In genomic region chr15:58165661-58166060, GRCh38 we compare ENCODE assay signal across 20 cellular contexts. TPM values are rescaled to one million over a fixed set of nuclear protein-coding genes. Genes with fewer than 3 reads are reported as not detected.
DNase-seq lines count a peak whose midpoint lies in the region; ATAC-seq, FAIRE-seq and TF ChIP-seq lines count a peak whose summit lies in the region.
"Had no signal": no experiment of that assay in that cellular context is flagged by ENCODE, and none has a peak within 500 bp of the region (broad histone marks: within the 10 kb centered on the region; RNA-seq: fewer than 3 reads in every experiment).

No MANE protein-coding gene starts in this region.

- ATAC-seq in K562 (peak; percentile 71), HG03442 (IDR thresholded peaks at IDR 0.05; ENCODE audit: unreplicated experiment) (no peak), GM21737 (IDR thresholded peaks at IDR 0.05; ENCODE audit: unreplicated experiment) (no peak)
- ATAC-seq: activated CD8-positive, alpha-beta T cell treated with anti-CD3 and anti-CD28 coated beads, Interleukin-2, amount 10 ng/mL, durations not matched to agents 7 days and 5 days; stimulated activated memory B cell treated with anti-CD40 and anti-IgM and Interleukin-4, amounts not matched to agents 10 μg/mL and 1 μg/mL and 100 μg/mL, for 72 hours had no signal

- no peaks in the 10 kb centered on the region for H3K9me3 ChIP-seq in breast epithelium
- no peaks in the 10 kb centered on the region for H3K9me3 ChIP-seq in K562 (replicated peaks; ENCODE audit: control insufficient read depth, insufficient read depth, low read depth, low read length)
- H3K9me3 ChIP-seq in hepatocyte (ENCODE audit: low read depth) = no peaks in the 10 kb centered on the region
- H3K9me3 ChIP-seq in testis = no peaks in the 10 kb centered on the region
- H3K9me3 ChIP-seq: colonic mucosa had no signal

- H2AFZ ChIP-seq in K562 (ENCODE audit: low read depth, low read length) (no peak overlapping the region), hepatocyte (no peak overlapping the region)
- H2AFZ ChIP-seq: parathyroid adenoma had no signal

- H3K4me1 ChIP-seq in breast epithelium = no peaks in the 10 kb centered on the region
- H3K4me1 ChIP-seq in K562 (replicated peaks in 1 of 2; ENCODE audit: control insufficient read depth in 2 of 2, insufficient read depth in 2 of 2, low read length in 2 of 2) = peaks cover 4 to 27% of the 10 kb centered on the region in 2 experiments; a peak in 4 of 5 replicates
- no peaks in the 10 kb centered on the region for H3K4me1 ChIP-seq in hepatocyte (ENCODE audit: insufficient read depth)
- no peaks in the 10 kb centered on the region for H3K4me1 ChIP-seq in testis
- H3K4me1 ChIP-seq: colonic mucosa, parathyroid adenoma had no signal

- no peak overlapping the region for H3K4me3 Mint-ChIP-seq in MCF 10A (ENCODE audit: unreplicated experiment)
- H3K4me3 Mint-ChIP-seq: activated CD8-positive, alpha-beta T cell treated with anti-CD3 and anti-CD28 coated beads, Interleukin-2, amount 10 ng/mL, durations not matched to agents 7 days and 5 days; stimulated activated memory B cell treated with anti-CD40 and anti-IgM and Interleukin-4, amounts not matched to agents 10 μg/mL and 1 μg/mL and 100 μg/mL, for 72 hours had no signal

- no peak for TF ChIP-seq RAD21 in K562 (CRISPR knock-in tag; conservative IDR thresholded peaks at IDR 0.05 in 1 of 2, IDR thresholded peaks at IDR 0.05 in 1 of 2)

- no peak overlapping the region for H3K9ac ChIP-seq in K562 (ENCODE audit: insufficient read depth in 1 of 2, low read depth in 2 of 2, low read length in 2 of 2)
- H3K9ac ChIP-seq: parathyroid adenoma had no signal

- H3K36me3 Mint-ChIP-seq in MCF 10A (ENCODE audit: insufficient read depth, unreplicated experiment) = no peaks in the 10 kb centered on the region
- H3K36me3 Mint-ChIP-seq: stimulated activated memory B cell treated with anti-CD40 and anti-IgM and Interleukin-4, amounts not matched to agents 10 μg/mL and 1 μg/mL and 100 μg/mL, for 72 hours had no signal

- TF ChIP-seq CTCF in MCF 10A (IDR thresholded peaks at IDR 0.05; ENCODE audit: unreplicated experiment) (no peak), breast epithelium (IDR thresholded peaks at IDR 0.05) (no peak), K562 (IDR thresholded peaks at IDR 0.05 in 2 of 3, conservative IDR thresholded peaks at IDR 0.05 in 1 of 3; ENCODE audit: insufficient read depth in 2 of 3, low read depth in 1 of 3, low read length in 3 of 3) (no peak), hepatocyte (IDR thresholded peaks at IDR 0.05; ENCODE audit: poor library complexity) (no peak), testis (IDR thresholded peaks at IDR 0.05) (no peak)

- DNase-seq in MCF 10A (ENCODE audit: unreplicated experiment) = peak; percentile 24
- no peak for DNase-seq in breast epithelium (ENCODE audit: low spot score in 2 of 2)
- peak in 2 of 4 experiments; percentile 48 to 75 for DNase-seq in K562 (ENCODE audit: extremely low read depth in 1 of 4, low spot score in 3 of 4)
- peak; percentile 61 for DNase-seq in hepatocyte (ENCODE audit: low spot score)
- peak; percentile 93 for DNase-seq in testis
- DNase-seq in globus pallidus (ENCODE audit: low spot score) = no peak
- DNase-seq: activated CD8-positive, alpha-beta T cell treated with anti-CD3 and anti-CD28 coated beads, Interleukin-2, amount 10 ng/mL, durations not matched to agents 7 days and 5 days; activated naive CD4-positive, alpha-beta T cell; colonic mucosa; HCEC 1CT; stimulated activated CD4-positive, alpha-beta T cell treated with anti-CD3 and anti-CD28 coated beads, Interleukin-2, amount 100 ng/mL, for 48 hours; T1000 had no signal

- H3K79me2 ChIP-seq in K562 (ENCODE audit: control insufficient read depth, insufficient read depth, low read length) = no peaks in the 10 kb centered on the region
- no peaks in the 10 kb centered on the region for H3K79me2 ChIP-seq in hepatocyte
- H3K79me2 ChIP-seq: parathyroid adenoma had no signal

- peak; percentile 82 for FAIRE-seq in K562 (lab: Jason Lieb, UNC)

- CTCF ChIA-PET in MCF 10A (lab: Yijun Ruan, JAX) = interaction anchor here (1.8 to 3.1 kb wide), 2 partner anchors 17 to 88 kb away, joined by 4 to 13 read pairs; no protein-coding TSS in a partner anchor
- CTCF ChIA-PET in K562 (lab: Yijun Ruan, JAX; ENCODE audit: low intra/inter-chr PET ratio) = no interaction called here

- H3K4me2 ChIP-seq in K562 (ENCODE audit: insufficient read depth, low read length) = no peak overlapping the region
- no peak overlapping the region for H3K4me2 ChIP-seq in hepatocyte

- no peak for TF ChIP-seq POLR2A in breast epithelium (IDR thresholded peaks at IDR 0.05)
- no peak for TF ChIP-seq POLR2A in K562 (conservative IDR thresholded peaks at IDR 0.05)
- TF ChIP-seq POLR2A in testis (IDR thresholded peaks at IDR 0.05) = no peak

- no peak overlapping the region for H3K27ac ChIP-seq in breast epithelium
- no peak overlapping the region for H3K27ac ChIP-seq in K562 (ENCODE audit: extremely low read depth, low read depth, low read length)
- no peak overlapping the region for H3K27ac ChIP-seq in hepatocyte
- H3K27ac ChIP-seq in testis = no peak overlapping the region
- H3K27ac ChIP-seq: colonic mucosa, parathyroid adenoma had no signal

- H3K27me3 Mint-ChIP-seq in MCF 10A (ENCODE audit: insufficient read depth, unreplicated experiment) = peaks cover 23% of the 10 kb centered on the region

- peaks cover 4% of the 10 kb centered on the region for H3K4me1 Mint-ChIP-seq in MCF 10A (ENCODE audit: insufficient read depth, unreplicated experiment)
- H3K4me1 Mint-ChIP-seq: stimulated activated memory B cell treated with anti-CD40 and anti-IgM and Interleukin-4, amounts not matched to agents 10 μg/mL and 1 μg/mL and 100 μg/mL, for 72 hours had no signal

- no peak overlapping the region for H3K27ac Mint-ChIP-seq in MCF 10A (ENCODE audit: low read depth, unreplicated experiment)
- H3K27ac Mint-ChIP-seq: activated CD8-positive, alpha-beta T cell treated with anti-CD3 and anti-CD28 coated beads, Interleukin-2, amount 10 ng/mL, durations not matched to agents 7 days and 5 days; stimulated activated memory B cell treated with anti-CD40 and anti-IgM and Interleukin-4, amounts not matched to agents 10 μg/mL and 1 μg/mL and 100 μg/mL, for 72 hours had no signal

- H3K36me3 ChIP-seq in breast epithelium (no peaks in the 10 kb centered on the region), K562 (ENCODE audit: control insufficient read depth, insufficient read depth, low read length) (no peaks in the 10 kb centered on the region), hepatocyte (replicated peaks; ENCODE audit: insufficient read depth, low read depth) (no peaks in the 10 kb centered on the region), testis (ENCODE audit: low read depth, missing control alignments) (no peaks in the 10 kb centered on the region)
- H3K36me3 ChIP-seq: colonic mucosa had no signal

- BruUV-seq in MCF 10A (replicated peaks; lab: Mats Ljungman, UMichigan) (no TSS peak), K562 (replicated peaks; lab: Mats Ljungman, UMichigan) (no TSS peak)

- no peaks in the 10 kb centered on the region for H3K27me3 ChIP-seq in breast epithelium
- H3K27me3 ChIP-seq in K562 (ENCODE audit: control insufficient read depth in 2 of 2, insufficient read depth in 2 of 2, low read length in 2 of 2) = no peaks in the 10 kb centered on the region
- no peaks in the 10 kb centered on the region for H3K27me3 ChIP-seq in hepatocyte
- no peaks in the 10 kb centered on the region for H3K27me3 ChIP-seq in testis
- H3K27me3 ChIP-seq: colonic mucosa had no signal

- no peak overlapping the region for H3K4me3 ChIP-seq in breast epithelium
- no peak overlapping the region for H3K4me3 ChIP-seq in K562
- no peak overlapping the region for H3K4me3 ChIP-seq in hepatocyte
- no peak overlapping the region for H3K4me3 ChIP-seq in testis
- H3K4me3 ChIP-seq: colonic mucosa had no signal

- 0 out of 2 replicates have a peak, but pooled peaks have one; percentile 28 for TF ChIP-seq EP300 in K562 (IDR thresholded peaks at IDR 0.05; ENCODE audit: low read length)

- no peaks in the 10 kb centered on the region for H3K9me2 ChIP-seq in hepatocyte (replicated peaks; ENCODE audit: insufficient read depth)

- no peaks in the 10 kb centered on the region for H3K9me1 ChIP-seq in K562 (ENCODE audit: control insufficient read depth, insufficient read depth, low read length)

- H4K20me1 ChIP-seq in K562 (replicated peaks; ENCODE audit: control insufficient read depth, insufficient read depth, low read length) = no peaks in the 10 kb centered on the region
- H4K20me1 ChIP-seq in hepatocyte (ENCODE audit: insufficient read depth, poor library complexity, severe bottlenecking) = no peaks in the 10 kb centered on the region

- in situ Hi-C loops in K562 (cut with MboI) = no loop called here

- intact Hi-C loops in MCF 10A (cut with micrococcal nuclease) = no loop called here
- intact Hi-C loops in breast epithelium (cut with DNase I; ENCODE audit: low total_unique reads) = no loop called here
- intact Hi-C loops in K562 (cut with micrococcal nuclease) = no loop called here
- intact Hi-C loops in testis (cut with DNase I; ENCODE audit: low total_unique reads) = no loop called here

- POLR2A ChIA-PET in MCF 10A (lab: Yijun Ruan, JAX) = no interaction called here
- POLR2A ChIA-PET in K562 (lab: Yijun Ruan, JAX) = interaction anchor here (1.6 kb wide), 1 partner anchor 8 kb away, joined by 4 read pairs; no protein-coding TSS in a partner anchor

- no peaks in the 10 kb centered on the region for H3K9me3 Mint-ChIP-seq in MCF 10A (ENCODE audit: unreplicated experiment)
- H3K9me3 Mint-ChIP-seq: stimulated activated memory B cell treated with anti-CD40 and anti-IgM and Interleukin-4, amounts not matched to agents 10 μg/mL and 1 μg/mL and 100 μg/mL, for 72 hours had no signal

RNA-seq across cellular contexts. Expression of gene AQP9, which starts 27.5 kb away (rescaled TPM):
- total RNA-seq in MCF 10A (2022) (0.09 TPM in 1 of 2 replicates, not detected in the other), breast epithelium (1 to 10 TPM; 1.3 to 6.9 (median 1.8) TPM), K562 (2014; rRNA removed) (0.05 TPM in 1 of 2 replicates, not detected in the other), K562 (2014; rRNA removed; fragmentation: Illumina TruSeq; extraction: Trizol) (0.06 TPM in 1 of 2 replicates, not detected in the other), K562 (2015; rRNA removed; fragmentation: Illumina TruSeq; extraction: Trizol) (0.07 TPM in 1 of 2 replicates, not detected in the other), K562 (2021) (0.09 TPM in 1 of 2 replicates, not detected in the other), hepatocyte (0.36 and 0.57 TPM in 2 replicates), testis (under 1 TPM in 1 of 2 donors, not detected in 1; 0.16 TPM)
- 0.32 and 0.81 TPM in 2 replicates for total RNA-seq in K562 (2011; cell fraction: chromatin; rRNA removed; ENCODE audit: low replicate concordance)
- total RNA-seq in K562 (2011; cell fraction: nucleolus; rRNA removed) = 0.17 and 0.39 TPM in 2 replicates
- 0.29 TPM in 1 of 2 replicates, not detected in the other for total RNA-seq in K562 (2011; cell fraction: nucleoplasm; rRNA removed)
- polyA plus RNA-seq in K562 (2011; rRNA removed) (0.04 and 0.07 TPM in 2 replicates), K562 (2014; fragmentation: Illumina TruSeq; extraction: Trizol) (not detected in 2 replicates), K562 (2014; fragmentation: Nextera tagmentation; extraction: Ambion mirVana) (under 1 TPM in 1 of 2 experiments, not detected in 1; 0.08 TPM), K562 (2014; rRNA removed) (0.33 TPM in 1 of 2 replicates, not detected in the other), hepatocyte (0.05 and 0.60 TPM in 2 replicates), testis (ENCODE audit: insufficient read depth, low read depth, low replicate concordance) (3.1 TPM)
- 0.04 TPM in 1 of 2 replicates, not detected in the other for polyA plus RNA-seq in K562 (2011; cell fraction: cytosol; rRNA removed)
- polyA plus RNA-seq in K562 (2011; cell fraction: nucleus; rRNA removed) = 0.20 and 0.31 TPM in 2 replicates
- polyA plus RNA-seq in K562 (2012) = 0.08 and 0.53 TPM in 2 replicates
- polyA minus RNA-seq in K562 (2011; rRNA and poly(A)+ RNA removed) = 0.12 TPM in 1 of 2 replicates, not detected in the other
- not detected in 2 replicates for polyA minus RNA-seq in K562 (2011; cell fraction: cytosol; rRNA and poly(A)+ RNA removed)
- polyA minus RNA-seq in K562 (2011; cell fraction: nucleus; rRNA and poly(A)+ RNA removed) = not detected in 2 replicates
- total RNA-seq: activated CD8-positive, alpha-beta T cell treated with anti-CD3 and anti-CD28 coated beads, Interleukin-2, amount 10 ng/mL, durations not matched to agents 7 days and 5 days; Daoy; glomerular endothelial cell; lung microvascular endothelial cell; RPMI7951 had no signal

Comparison
In these comparisons a context has a peak if more than half of its experiments do, and no peak if none do; other contexts are left out.
1. DNase-seq: peak in MCF 10A (single experiment), hepatocyte (single experiment) and testis (single experiment); none in breast epithelium (0 of 2) and globus pallidus (single experiment).